Comparison of ENCODE assay signal across 8 cellular contexts in genomic region chr10:18660816-18661431, GRCh38. TPM values are rescaled to one million over a fixed set of nuclear protein-coding genes. Genes with fewer than 3 reads are reported as not detected.
DNase-seq lines count a peak whose midpoint lies in the region; FAIRE-seq and TF ChIP-seq lines count a peak whose summit lies in the region.

No MANE protein-coding gene starts in this region.

- BruUV-seq in Calu3 (replicated peaks; lab: Mats Ljungman, UMichigan): no TSS peak
- BruUV-seq in PC-9 (replicated peaks; lab: Mats Ljungman, UMichigan): no TSS peak
- no TSS peak for BruUV-seq in endothelial cell of umbilical vein (replicated peaks; lab: Mats Ljungman, UMichigan)

- no peaks in the 10 kb centered on the region for H3K9me2 ChIP-seq in PC-9 (ENCODE audit: insufficient read depth)

- H2AFZ ChIP-seq in PC-9: no peak overlapping the region
- H2AFZ ChIP-seq in endothelial cell of umbilical vein (ENCODE audit: low read depth, low read length): no peak overlapping the region
- H2AFZ ChIP-seq in neuron (ENCODE audit: low read depth, low read length): no peak overlapping the region

- H3K4me2 ChIP-seq in PC-9: peak overlapping the region; percentile 79
- peak overlapping the region; percentile 99 for H3K4me2 ChIP-seq in endothelial cell of umbilical vein (ENCODE audit: insufficient read depth, low read length)

- peak overlapping the region; percentile 99 for H3K9ac ChIP-seq in endothelial cell of umbilical vein (replicated peaks; ENCODE audit: extremely low read depth, insufficient read depth, low read length)

- no peaks in the 10 kb centered on the region for H3K27me3 Mint-ChIP-seq in Calu3 (ENCODE audit: unreplicated experiment)

- no peak for DNase-seq in Calu3
- DNase-seq in PC-9: no peak
- no peak for DNase-seq in endothelial cell of umbilical vein (ENCODE audit: low read depth, low spot score)
- DNase-seq in MV-4-11 (lab: John Stamatoyannopoulos, UW): no peak
- DNase-seq in NOMO-1 treated with dmso at 0.1 percent for 144 hours (lab: John Stamatoyannopoulos, UW; ENCODE audit: unreplicated experiment): no peak
- no peak for DNase-seq in islet precursor cell
- no peak for DNase-seq in GM13977 (ENCODE audit: low spot score)

- TF ChIP-seq POLR2A in endothelial cell of umbilical vein (IDR thresholded peaks at IDR 0.05; ENCODE audit: low read depth, low read length): no peak

- H3K4me3 Mint-ChIP-seq in Calu3 (ENCODE audit: low read depth, unreplicated experiment): peak overlapping the region; percentile 85

- H3K27ac ChIP-seq in PC-9 (no peak overlapping the region), endothelial cell of umbilical vein (ENCODE audit: insufficient read depth, low read depth, low read length) (no peak overlapping the region)

- H3K9me1 ChIP-seq in endothelial cell of umbilical vein (replicated peaks; ENCODE audit: control insufficient read depth, extremely low read depth, insufficient read depth, low read length): no peaks in the 10 kb centered on the region

- H3K4me3 ChIP-seq in PC-9 (peak overlapping the region; percentile 89; the same call in 1 of the 2 replicates), endothelial cell of umbilical vein (replicated peaks in 1 of 3; ENCODE audit: insufficient read depth in 1 of 3, low read depth in 1 of 3, low read length in 3 of 3) (peak overlapping the region in 1 of 3 experiments; percentile 96), neuron (ENCODE audit: low read length) (peak overlapping the region; percentile 96)

- peaks cover 15% of the 10 kb centered on the region for H3K4me1 ChIP-seq in PC-9 (replicated peaks; ENCODE audit: insufficient read depth)
- peaks cover 17% of the 10 kb centered on the region for H3K4me1 ChIP-seq in endothelial cell of umbilical vein (ENCODE audit: control insufficient read depth, extremely low read depth, insufficient read depth, low read length)
- peaks cover 16% of the 10 kb centered on the region for H3K4me1 ChIP-seq in neuron (ENCODE audit: insufficient read depth, low read length)

- H3K27me3 ChIP-seq in PC-9 (ENCODE audit: insufficient read depth, low read depth): no peaks in the 10 kb centered on the region
- H3K27me3 ChIP-seq in endothelial cell of umbilical vein (ENCODE audit: control insufficient read depth in 2 of 2, insufficient read depth in 2 of 2, low read length in 2 of 2): no peaks in the 10 kb centered on the region
- no peaks in the 10 kb centered on the region for H3K27me3 ChIP-seq in neuron (ENCODE audit: insufficient read depth, low read length)

- H3K9me3 Mint-ChIP-seq in Calu3 (ENCODE audit: low read depth, unreplicated experiment): no peaks in the 10 kb centered on the region

- no peaks in the 10 kb centered on the region for H3K9me3 ChIP-seq in PC-9 (ENCODE audit: insufficient read depth, low read depth)
- H3K9me3 ChIP-seq in endothelial cell of umbilical vein (replicated peaks; ENCODE audit: control insufficient read depth, insufficient read depth, low read length): no peaks in the 10 kb centered on the region
- peaks cover 2% of the 10 kb centered on the region for H3K9me3 ChIP-seq in neuron (ENCODE audit: low read length)

- peaks cover 77% of the 10 kb centered on the region for H3K79me2 ChIP-seq in PC-9 (ENCODE audit: low read depth)
- H3K79me2 ChIP-seq in endothelial cell of umbilical vein (ENCODE audit: control insufficient read depth, insufficient read depth, low read length): peaks cover 65% of the 10 kb centered on the region

- CTCF ChIA-PET in Calu3 (lab: Charles Lee): no interaction called here
- CTCF ChIA-PET in PC-9 (lab: Charles Lee): no interaction called here
- CTCF ChIA-PET in endothelial cell of umbilical vein (lab: Charles Lee): no interaction called here

- POLR2A ChIA-PET in PC-9 (lab: Charles Lee; ENCODE audit: unreplicated experiment): no interaction called here
- POLR2A ChIA-PET in endothelial cell of umbilical vein (lab: Charles Lee): interaction anchor here (0.6 kb wide), 1 partner anchor 8 kb away, joined by 10 read pairs; no protein-coding TSS in a partner anchor

- H3F3A ChIP-seq in PC-9 (ENCODE audit: insufficient read depth, low read depth): peaks cover 6% of the 10 kb centered on the region

- H3K4me1 Mint-ChIP-seq in Calu3 (ENCODE audit: low read depth, unreplicated experiment): peaks cover 27% of the 10 kb centered on the region

- in situ Hi-C loops in GM13977 (cut with MboI; ENCODE audit: low pct_unique_long_range_greater_than_20kb, low sequenced_read_pairs, unreplicated experiment): loop anchor here (25.0 kb wide), 1 partner anchor 999 kb away; no protein-coding TSS in a partner anchor

- H3K27ac Mint-ChIP-seq in Calu3 (ENCODE audit: unreplicated experiment): peak overlapping the region; percentile 12

- dilution Hi-C loops in endothelial cell of umbilical vein (cut with MboI; ENCODE audit: extremely low pct_ligation_motif_present, low sequenced_read_pairs): no loop called here

- FAIRE-seq in endothelial cell of umbilical vein (lab: Jason Lieb, UNC): no peak

- intact Hi-C loops in Calu3 (cut with micrococcal nuclease; ENCODE audit: unreplicated experiment) (loop anchor here (10.0 kb wide), 1 partner anchor 54 kb away; no protein-coding TSS in a partner anchor), PC-9 (cut with micrococcal nuclease; ENCODE audit: unreplicated experiment) (no loop called here), endothelial cell of umbilical vein (cut with micrococcal nuclease) (no loop called here)

- H4K20me1 ChIP-seq in PC-9 (ENCODE audit: insufficient read depth): peaks cover 12% of the 10 kb centered on the region; the same call in 1 of the 2 replicates
- H4K20me1 ChIP-seq in endothelial cell of umbilical vein (replicated peaks; ENCODE audit: control insufficient read depth, extremely low read depth, insufficient read depth, low read length): no peaks in the 10 kb centered on the region

- TF ChIP-seq CTCF in Calu3 (IDR thresholded peaks at IDR 0.05; ENCODE audit: unreplicated experiment): no peak
- no peak for TF ChIP-seq CTCF in PC-9 (conservative IDR thresholded peaks at IDR 0.05)
- TF ChIP-seq CTCF in endothelial cell of umbilical vein (IDR thresholded peaks at IDR 0.05; ENCODE audit: extremely low read depth in 1 of 2, insufficient read depth in 1 of 2, low read depth in 1 of 2, low read length in 2 of 2): no peak
- no peak for TF ChIP-seq CTCF in GM13977 (IDR thresholded peaks at IDR 0.05; ENCODE audit: extremely low read depth, insufficient read depth, missing control alignments)

- H3K36me3 ChIP-seq in PC-9 (ENCODE audit: low read depth) (no peaks in the 10 kb centered on the region), endothelial cell of umbilical vein (ENCODE audit: control insufficient read depth in 2 of 2, extremely low read depth in 1 of 2, insufficient read depth in 2 of 2, low read length in 2 of 2) (no peaks in the 10 kb centered on the region), neuron (ENCODE audit: insufficient read depth, low read length) (no peaks in the 10 kb centered on the region)

- peaks cover 49% of the 10 kb centered on the region for H3K36me3 Mint-ChIP-seq in Calu3 (ENCODE audit: insufficient read depth, unreplicated experiment)

TF ChIP-seq in endothelial cell of umbilical vein, 7 proteins besides CTCF, POLR2A, EP300 and RAD21:
- TF ChIP-seq JUN (IDR thresholded peaks at IDR 0.05; ENCODE audit: borderline replicate concordance, insufficient read depth, insufficient read length, low read depth) (no peak), FOS (IDR thresholded peaks at IDR 0.05; ENCODE audit: borderline replicate concordance, insufficient read depth, low read length) (no peak), POLR2AphosphoS5 (IDR thresholded peaks at IDR 0.05; ENCODE audit: insufficient read depth, low read depth, low read length) (no peak), MYC (IDR thresholded peaks at IDR 0.05; ENCODE audit: low read depth, low read length) (no peak)

RNA-seq across cellular contexts. Expression of gene ARL5B, which starts 1.7 kb away (rescaled TPM):
- 15.3 and 17.7 TPM in 2 replicates for total RNA-seq in Calu3 (2022)
- total RNA-seq in PC-9 (2021): 11.1 and 15.3 TPM in 2 replicates
- total RNA-seq in endothelial cell of umbilical vein: 19.1 and 19.4 TPM in 2 replicates
- 3.7 and 5.1 TPM in 2 replicates for polyA plus RNA-seq in endothelial cell of umbilical vein
- polyA plus RNA-seq in endothelial cell of umbilical vein (2011; cell fraction: cytosol; rRNA removed): 5.0 and 5.8 TPM in 2 replicates
- polyA plus RNA-seq in endothelial cell of umbilical vein (2011; cell fraction: nucleus; rRNA removed): 11.8 and 17.5 TPM in 2 replicates
- 12.3 and 13.6 TPM in 2 replicates for polyA plus RNA-seq in endothelial cell of umbilical vein (2012)
- 11.2 and 13.0 TPM in 2 replicates for polyA minus RNA-seq in endothelial cell of umbilical vein
- polyA minus RNA-seq in endothelial cell of umbilical vein (2011; cell fraction: cytosol; rRNA and poly(A)+ RNA removed): 8.0 TPM
- polyA minus RNA-seq in endothelial cell of umbilical vein (2011; cell fraction: nucleus; rRNA and poly(A)+ RNA removed): 16.4 and 24.2 TPM in 2 replicates

RNA-seq across cellular contexts. Expression of gene NSUN6, which starts 9.5 kb away (rescaled TPM):
- 10.5 and 14.5 TPM in 2 replicates for total RNA-seq in Calu3 (2022)
- 11.9 and 12.9 TPM in 2 replicates for total RNA-seq in PC-9 (2021)
- total RNA-seq in endothelial cell of umbilical vein: 5.2 and 6.5 TPM in 2 replicates
- 2.3 and 3.3 TPM in 2 replicates for polyA plus RNA-seq in endothelial cell of umbilical vein
- 2.4 and 3.8 TPM in 2 replicates for polyA plus RNA-seq in endothelial cell of umbilical vein (2011; cell fraction: cytosol; rRNA removed)
- polyA plus RNA-seq in endothelial cell of umbilical vein (2011; cell fraction: nucleus; rRNA removed): 12.2 and 16.3 TPM in 2 replicates
- polyA plus RNA-seq in endothelial cell of umbilical vein (2012): 3.7 and 5.3 TPM in 2 replicates
- polyA minus RNA-seq in endothelial cell of umbilical vein: 5.6 and 7.3 TPM in 2 replicates
- polyA minus RNA-seq in endothelial cell of umbilical vein (2011; cell fraction: cytosol; rRNA and poly(A)+ RNA removed): 2.2 TPM
- 11.5 and 13.7 TPM in 2 replicates for polyA minus RNA-seq in endothelial cell of umbilical vein (2011; cell fraction: nucleus; rRNA and poly(A)+ RNA removed)
